In the genomic region with DNA sequence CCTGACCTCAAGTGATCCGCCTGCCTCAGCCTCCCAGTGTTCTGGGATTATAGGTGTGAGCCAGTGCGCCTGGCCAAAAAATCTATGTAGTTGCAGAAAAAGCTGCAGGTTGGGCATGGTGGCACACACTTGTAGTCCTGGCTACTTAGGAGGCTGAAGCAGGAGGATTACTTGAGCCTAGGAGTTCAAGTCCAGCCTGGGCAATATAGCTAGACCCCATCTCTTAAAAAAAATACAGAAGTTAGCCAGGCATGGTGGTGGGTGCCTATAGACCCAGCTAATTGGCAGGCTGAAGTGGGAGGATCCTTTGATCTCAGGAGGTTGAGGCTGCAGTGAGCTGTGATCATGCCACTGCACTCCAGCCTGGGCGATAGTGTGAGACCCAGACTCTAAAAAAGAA, we compare ENCODE assay signal across 38 cellular contexts.
"Had no signal": no experiment of that assay in that cellular context is flagged by ENCODE, and none has a peak within 500 bp of the region (broad histone marks: within the 10 kb centered on the region; RNA-seq: fewer than 3 reads in every experiment).

No MANE protein-coding gene starts in this region.

- H3K27ac Mint-ChIP-seq: activated CD4-positive, alpha-beta memory T cell treated with anti-CD3 and anti-CD28 coated beads, Interleukin-2, amount 10 ng/mL, durations not matched to agents 7 days and 5 days; activated CD4-positive, alpha-beta T cell treated with anti-CD3 and anti-CD28 coated beads for 36 hours; activated CD4-positive, alpha-beta T cell treated with anti-CD3 and anti-CD28 coated beads, Interleukin-2, amount 10 ng/mL, durations not matched to agents 7 days and 5 days; activated CD8-positive, alpha-beta memory T cell treated with anti-CD3 and anti-CD28 coated beads, Interleukin-2, amount 10 ng/mL, durations not matched to agents 7 days and 5 days; activated CD8-positive, alpha-beta T cell treated with anti-CD3 and anti-CD28 coated beads, Interleukin-2, amount 10 ng/mL, durations not matched to agents 7 days and 5 days; activated naive CD4-positive, alpha-beta T cell treated with anti-CD3 and anti-CD28 coated beads, Interleukin-2, amount 10 ng/mL, durations not matched to agents 7 days and 5 days; activated naive CD4-positive, alpha-beta T cell treated with anti-CD3 and anti-CD28 coated beads, Interleukin-2, amount 50 U/mL, for 24 hours; activated naive CD8-positive, alpha-beta T cell; activated naive CD8-positive, alpha-beta T cell treated with anti-CD3 and anti-CD28 coated beads, Interleukin-2, amount 10 ng/mL, durations not matched to agents 7 days and 5 days; activated naive CD8-positive, alpha-beta T cell treated with anti-CD3 and anti-CD28 coated beads, Interleukin-2, amount 50 U/mL, for 24 hours; activated T-cell treated with anti-CD3 and anti-CD28 coated beads, Interleukin-2, amount 50 U/mL, for 24 hours; activated T-helper 2 cell treated with anti-CD3 and anti-CD28 coated beads, Interferon-gamma antibody, Interleukin-2, Interleukin-4, amounts not matched to agents 10 μg/mL and 5 μg/mL and 100 μg/mL, durations not matched to agents 14 hours and 24 hours and 36 hours; brain; T-cell; T-helper 2 cell treated with Interferon-gamma antibody and Interleukin-4, amounts not matched to agents 5 μg/mL and 100 μg/mL, for 36 hours had no signal

- H3K36me3 Mint-ChIP-seq: activated CD8-positive, alpha-beta memory T cell treated with anti-CD3 and anti-CD28 coated beads, Interleukin-2, amount 10 ng/mL, durations not matched to agents 7 days and 5 days; activated naive CD4-positive, alpha-beta T cell treated with anti-CD3 and anti-CD28 coated beads, Interleukin-2, amount 10 ng/mL, durations not matched to agents 7 days and 5 days; activated naive CD4-positive, alpha-beta T cell treated with anti-CD3 and anti-CD28 coated beads, Interleukin-2, amount 50 U/mL, for 24 hours; activated naive CD8-positive, alpha-beta T cell; activated naive CD8-positive, alpha-beta T cell treated with anti-CD3 and anti-CD28 coated beads, Interleukin-2, amount 10 ng/mL, durations not matched to agents 7 days and 5 days; brain; T-cell had no signal

- ATAC-seq: activated CD4-positive, alpha-beta T cell treated with anti-CD3 and anti-CD28 coated beads for 36 hours; activated CD4-positive, CD25-positive, alpha-beta regulatory T cell treated with anti-CD3 and anti-CD28 coated beads, Interleukin-2, amount 50 U/mL, for 24 hours; activated CD8-positive, alpha-beta memory T cell treated with anti-CD3 and anti-CD28 coated beads, Interleukin-2, amount 10 ng/mL, durations not matched to agents 7 days and 5 days; activated CD8-positive, alpha-beta T cell treated with anti-CD3 and anti-CD28 coated beads, Interleukin-2, amount 10 ng/mL, durations not matched to agents 7 days and 5 days; activated naive CD8-positive, alpha-beta T cell treated with anti-CD3 and anti-CD28 coated beads, Interleukin-2, amount 50 U/mL, for 24 hours; T-cell had no signal

- H3K27me3 Mint-ChIP-seq: activated CD4-positive, alpha-beta T cell treated with anti-CD3 and anti-CD28 coated beads for 36 hours; activated CD4-positive, alpha-beta T cell treated with anti-CD3 and anti-CD28 coated beads, Interleukin-2, amount 10 ng/mL, durations not matched to agents 7 days and 5 days; activated naive CD4-positive, alpha-beta T cell treated with anti-CD3 and anti-CD28 coated beads, Interleukin-2, amount 10 ng/mL, durations not matched to agents 7 days and 5 days; activated naive CD4-positive, alpha-beta T cell treated with anti-CD3 and anti-CD28 coated beads, Interleukin-2, amount 50 U/mL, for 24 hours; activated naive CD8-positive, alpha-beta T cell; activated naive CD8-positive, alpha-beta T cell treated with anti-CD3 and anti-CD28 coated beads, Interleukin-2, amount 10 ng/mL, durations not matched to agents 7 days and 5 days; activated T-cell treated with anti-CD3 and anti-CD28 coated beads, Interleukin-2, amount 50 U/mL, for 24 hours; central memory CD8-positive, alpha-beta T cell; T-cell had no signal

- H3K36me3 ChIP-seq: ascending aorta, cardiac muscle cell had no signal

- H3K27me3 ChIP-seq: ascending aorta, cardiac muscle cell had no signal

- FAIRE-seq: bronchial epithelial cell, TTC549 had no signal

- H3K9me3 ChIP-seq: ascending aorta had no signal

- DNase-seq: activated CD4-positive, alpha-beta memory T cell treated with anti-CD3 and anti-CD28 coated beads, Interleukin-2, amount 10 ng/mL, durations not matched to agents 7 days and 5 days; activated CD4-positive, alpha-beta T cell treated with anti-CD3 and anti-CD28 coated beads for 1 hour; activated CD4-positive, alpha-beta T cell treated with anti-CD3 and anti-CD28 coated beads for 36 hours; activated CD4-positive, alpha-beta T cell treated with anti-CD3 and anti-CD28 coated beads for 48 hours; activated CD4-positive, alpha-beta T cell treated with anti-CD3 and anti-CD28 coated beads, Interleukin-2, amount 10 ng/mL, durations not matched to agents 7 days and 5 days; activated CD4-positive, alpha-beta T cell treated with anti-CD3 and anti-CD28 coated beads, Interleukin-2, amount 50 U/mL, for 48 hours; activated CD4-positive, CD25-positive, alpha-beta regulatory T cell; activated CD8-positive, alpha-beta memory T cell treated with anti-CD3 and anti-CD28 coated beads for 24 hours; activated CD8-positive, alpha-beta memory T cell treated with anti-CD3 and anti-CD28 coated beads, Interleukin-2, amount 10 ng/mL, durations not matched to agents 7 days and 5 days; activated CD8-positive, alpha-beta memory T cell treated with anti-CD3 and anti-CD28 coated beads, Interleukin-2, amount 50 U/mL, for 48 hours; activated CD8-positive, alpha-beta T cell treated with anti-CD3 and anti-CD28 coated beads, Interleukin-2, amount 10 ng/mL, durations not matched to agents 7 days and 5 days; activated effector memory CD4-positive, alpha-beta T cell treated with Interleukin-2 at 50 U/mL for 16 hours; activated gamma-delta T cell; activated naive CD4-positive, alpha-beta T cell treated with anti-CD3 and anti-CD28 coated beads, Interleukin-2, amount 10 ng/mL, durations not matched to agents 7 days and 5 days; activated naive CD4-positive, alpha-beta T cell treated with Interleukin-2 at 50 U/mL for 16 hours; activated naive CD8-positive, alpha-beta T cell treated with anti-CD3 and anti-CD28 coated beads, Interleukin-2, amount 10 ng/mL, durations not matched to agents 7 days and 5 days; activated naive CD8-positive, alpha-beta T cell treated with anti-CD3 and anti-CD28 coated beads, Interleukin-2, amount 50 U/mL, for 24 hours; activated T-cell treated with anti-CD3 and anti-CD28 coated beads, Interleukin-2, amount 50 U/mL, for 24 hours; activated T-cell treated with anti-CD3 and anti-CD28 coated beads, Interleukin-2, amount 50 U/mL, for 48 hours; amygdala; anterior cingulate cortex; caudate nucleus; cerebellar nuclear complex; T-cell; T-helper 2 cell; T-helper 9 cell had no signal

- H3K27ac ChIP-seq: ascending aorta, cardiac muscle cell, VCaP had no signal

- H3K9me3 Mint-ChIP-seq: activated CD4-positive, alpha-beta memory T cell treated with anti-CD3 and anti-CD28 coated beads, Interleukin-2, amount 10 ng/mL, durations not matched to agents 7 days and 5 days; activated CD4-positive, alpha-beta T cell treated with anti-CD3 and anti-CD28 coated beads, Interleukin-2, amount 10 ng/mL, durations not matched to agents 7 days and 5 days; activated naive CD4-positive, alpha-beta T cell treated with anti-CD3 and anti-CD28 coated beads, Interleukin-2, amount 10 ng/mL, durations not matched to agents 7 days and 5 days; activated naive CD4-positive, alpha-beta T cell treated with anti-CD3 and anti-CD28 coated beads, Interleukin-2, amount 50 U/mL, for 24 hours; activated naive CD8-positive, alpha-beta T cell treated with anti-CD3 and anti-CD28 coated beads, Interleukin-2, amount 10 ng/mL, durations not matched to agents 7 days and 5 days; activated naive CD8-positive, alpha-beta T cell treated with anti-CD3 and anti-CD28 coated beads, Interleukin-2, amount 50 U/mL, for 24 hours; activated T-cell treated with anti-CD3 and anti-CD28 coated beads, Interleukin-2, amount 50 U/mL, for 24 hours; activated T-helper 2 cell treated with anti-CD3 and anti-CD28 coated beads, Interferon-gamma antibody, Interleukin-2, Interleukin-4, amounts not matched to agents 10 μg/mL and 5 μg/mL and 100 μg/mL, durations not matched to agents 14 hours and 24 hours and 36 hours; brain; central memory CD8-positive, alpha-beta T cell; T-cell; T-helper 2 cell treated with Interferon-gamma antibody and Interleukin-4, amounts not matched to agents 5 μg/mL and 100 μg/mL, for 36 hours had no signal

- H3K4me3 Mint-ChIP-seq: activated CD4-positive, alpha-beta memory T cell treated with anti-CD3 and anti-CD28 coated beads, Interleukin-2, amount 10 ng/mL, durations not matched to agents 7 days and 5 days; activated CD4-positive, alpha-beta T cell treated with anti-CD3 and anti-CD28 coated beads for 36 hours; activated CD4-positive, alpha-beta T cell treated with anti-CD3 and anti-CD28 coated beads, Interleukin-2, amount 10 ng/mL, durations not matched to agents 7 days and 5 days; activated CD8-positive, alpha-beta memory T cell treated with anti-CD3 and anti-CD28 coated beads, Interleukin-2, amount 10 ng/mL, durations not matched to agents 7 days and 5 days; activated CD8-positive, alpha-beta T cell treated with anti-CD3 and anti-CD28 coated beads, Interleukin-2, amount 10 ng/mL, durations not matched to agents 7 days and 5 days; activated naive CD4-positive, alpha-beta T cell treated with anti-CD3 and anti-CD28 coated beads, Interleukin-2, amount 10 ng/mL, durations not matched to agents 7 days and 5 days; activated naive CD4-positive, alpha-beta T cell treated with anti-CD3 and anti-CD28 coated beads, Interleukin-2, amount 50 U/mL, for 24 hours; activated naive CD8-positive, alpha-beta T cell; activated naive CD8-positive, alpha-beta T cell treated with anti-CD3 and anti-CD28 coated beads, Interleukin-2, amount 10 ng/mL, durations not matched to agents 7 days and 5 days; activated naive CD8-positive, alpha-beta T cell treated with anti-CD3 and anti-CD28 coated beads, Interleukin-2, amount 50 U/mL, for 24 hours; activated T-cell treated with anti-CD3 and anti-CD28 coated beads, Interleukin-2, amount 50 U/mL, for 24 hours; brain; central memory CD8-positive, alpha-beta T cell; T-cell; T-helper 2 cell treated with Interferon-gamma antibody and Interleukin-4, amounts not matched to agents 5 μg/mL and 100 μg/mL, for 36 hours had no signal

- H3K4me1 Mint-ChIP-seq: activated CD8-positive, alpha-beta memory T cell treated with anti-CD3 and anti-CD28 coated beads, Interleukin-2, amount 10 ng/mL, durations not matched to agents 7 days and 5 days; activated naive CD8-positive, alpha-beta T cell treated with anti-CD3 and anti-CD28 coated beads, Interleukin-2, amount 10 ng/mL, durations not matched to agents 7 days and 5 days had no signal

- H3K4me3 ChIP-seq: ascending aorta, cardiac muscle cell had no signal
